1 cellular context compared by ENCODE assay signal in the genomic region with DNA sequence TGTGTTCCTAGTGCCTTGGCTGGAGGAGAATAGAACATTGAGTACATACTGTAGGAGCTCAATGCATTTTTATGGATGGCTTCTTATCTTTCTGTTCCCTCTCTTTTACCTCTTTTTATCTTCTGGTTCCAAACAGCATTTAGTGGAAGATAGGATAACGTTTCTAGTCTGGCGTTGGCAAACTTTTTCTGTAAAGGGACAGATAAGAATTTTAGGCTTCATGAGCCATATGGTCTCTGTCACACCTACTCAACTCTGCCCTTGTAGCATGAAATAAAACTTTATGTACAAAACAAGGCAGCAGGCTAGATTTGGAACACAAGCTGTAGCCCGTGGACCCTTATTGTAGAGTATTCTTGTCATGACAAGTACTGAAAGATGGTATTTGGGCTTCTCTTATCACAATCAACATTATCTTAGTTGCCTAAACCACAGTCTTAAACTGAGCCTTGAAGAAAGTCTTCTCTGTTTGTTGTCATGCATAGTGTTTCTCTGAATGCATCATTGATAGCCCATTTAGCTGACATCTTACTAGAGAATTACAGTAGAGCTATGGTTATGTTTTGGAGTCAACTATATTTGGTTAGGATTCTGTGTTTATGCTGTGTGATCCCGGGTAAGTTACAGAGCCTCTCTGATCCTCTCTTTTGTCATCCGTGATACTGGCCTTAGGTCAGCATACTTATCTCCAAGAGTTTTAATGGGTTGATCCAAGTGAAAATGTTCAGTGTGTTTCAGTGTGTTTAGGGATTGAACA.
TF ChIP-seq lines count a peak whose summit lies in the region.

No MANE protein-coding gene starts in this region.

TF ChIP-seq in K562, 482 proteins besides CTCF, POLR2A, EP300 and RAD21 (continued from another document and continues in another):
- TF ChIP-seq CHD1 (IDR thresholded peaks at IDR 0.05; ENCODE audit: low read length), result no peak
- TF ChIP-seq, protein P1, sequence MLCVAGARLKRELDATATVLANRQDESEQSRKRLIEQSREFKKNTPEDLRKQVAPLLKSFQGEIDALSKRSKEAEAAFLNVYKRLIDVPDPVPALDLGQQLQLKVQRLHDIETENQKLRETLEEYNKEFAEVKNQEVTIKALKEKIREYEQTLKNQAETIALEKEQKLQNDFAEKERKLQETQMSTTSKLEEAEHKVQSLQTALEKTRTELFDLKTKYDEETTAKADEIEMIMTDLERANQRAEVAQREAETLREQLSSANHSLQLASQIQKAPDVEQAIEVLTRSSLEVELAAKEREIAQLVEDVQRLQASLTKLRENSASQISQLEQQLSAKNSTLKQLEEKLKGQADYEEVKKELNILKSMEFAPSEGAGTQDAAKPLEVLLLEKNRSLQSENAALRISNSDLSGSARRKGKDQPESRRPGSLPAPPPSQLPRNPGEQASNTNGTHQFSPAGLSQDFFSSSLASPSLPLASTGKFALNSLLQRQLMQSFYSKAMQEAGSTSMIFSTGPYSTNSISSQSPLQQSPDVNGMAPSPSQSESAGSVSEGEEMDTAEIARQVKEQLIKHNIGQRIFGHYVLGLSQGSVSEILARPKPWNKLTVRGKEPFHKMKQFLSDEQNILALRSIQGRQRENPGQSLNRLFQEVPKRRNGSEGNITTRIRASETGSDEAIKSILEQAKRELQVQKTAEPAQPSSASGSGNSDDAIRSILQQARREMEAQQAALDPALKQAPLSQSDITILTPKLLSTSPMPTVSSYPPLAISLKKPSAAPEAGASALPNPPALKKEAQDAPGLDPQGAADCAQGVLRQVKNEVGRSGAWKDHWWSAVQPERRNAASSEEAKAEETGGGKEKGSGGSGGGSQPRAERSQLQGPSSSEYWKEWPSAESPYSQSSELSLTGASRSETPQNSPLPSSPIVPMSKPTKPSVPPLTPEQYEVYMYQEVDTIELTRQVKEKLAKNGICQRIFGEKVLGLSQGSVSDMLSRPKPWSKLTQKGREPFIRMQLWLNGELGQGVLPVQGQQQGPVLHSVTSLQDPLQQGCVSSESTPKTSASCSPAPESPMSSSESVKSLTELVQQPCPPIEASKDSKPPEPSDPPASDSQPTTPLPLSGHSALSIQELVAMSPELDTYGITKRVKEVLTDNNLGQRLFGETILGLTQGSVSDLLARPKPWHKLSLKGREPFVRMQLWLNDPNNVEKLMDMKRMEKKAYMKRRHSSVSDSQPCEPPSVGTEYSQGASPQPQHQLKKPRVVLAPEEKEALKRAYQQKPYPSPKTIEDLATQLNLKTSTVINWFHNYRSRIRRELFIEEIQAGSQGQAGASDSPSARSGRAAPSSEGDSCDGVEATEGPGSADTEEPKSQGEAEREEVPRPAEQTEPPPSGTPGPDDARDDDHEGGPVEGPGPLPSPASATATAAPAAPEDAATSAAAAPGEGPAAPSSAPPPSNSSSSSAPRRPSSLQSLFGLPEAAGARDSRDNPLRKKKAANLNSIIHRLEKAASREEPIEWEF (CRISPR knock-in tag; IDR thresholded peaks at IDR 0.05), result 0 out of 2 replicates have a peak, but pooled peaks have one; percentile 40
- no peak for TF ChIP-seq ZNF174 (CRISPR knock-in tag; IDR thresholded peaks at IDR 0.05)
- TF ChIP-seq MECOM (CRISPR knock-in tag; IDR thresholded peaks at IDR 0.05), result peak; percentile 71
- peak; percentile 48; the same call in 1 of the 2 replicates for TF ChIP-seq MYC (IDR thresholded peaks at IDR 0.05; ENCODE audit: low read depth, low read length)
- TF ChIP-seq MYC (CRISPR knock-in tag; IDR thresholded peaks at IDR 0.05; ENCODE audit: borderline replicate concordance, low read depth), result no peak
- no peak for TF ChIP-seq ZNF384 (IDR thresholded peaks at IDR 0.05; ENCODE audit: low read depth, low read length)
- no peak for TF ChIP-seq KDM4B (IDR thresholded peaks at IDR 0.05; ENCODE audit: borderline replicate concordance in 2 of 2, low read depth in 1 of 2)
- TF ChIP-seq, protein P2, sequence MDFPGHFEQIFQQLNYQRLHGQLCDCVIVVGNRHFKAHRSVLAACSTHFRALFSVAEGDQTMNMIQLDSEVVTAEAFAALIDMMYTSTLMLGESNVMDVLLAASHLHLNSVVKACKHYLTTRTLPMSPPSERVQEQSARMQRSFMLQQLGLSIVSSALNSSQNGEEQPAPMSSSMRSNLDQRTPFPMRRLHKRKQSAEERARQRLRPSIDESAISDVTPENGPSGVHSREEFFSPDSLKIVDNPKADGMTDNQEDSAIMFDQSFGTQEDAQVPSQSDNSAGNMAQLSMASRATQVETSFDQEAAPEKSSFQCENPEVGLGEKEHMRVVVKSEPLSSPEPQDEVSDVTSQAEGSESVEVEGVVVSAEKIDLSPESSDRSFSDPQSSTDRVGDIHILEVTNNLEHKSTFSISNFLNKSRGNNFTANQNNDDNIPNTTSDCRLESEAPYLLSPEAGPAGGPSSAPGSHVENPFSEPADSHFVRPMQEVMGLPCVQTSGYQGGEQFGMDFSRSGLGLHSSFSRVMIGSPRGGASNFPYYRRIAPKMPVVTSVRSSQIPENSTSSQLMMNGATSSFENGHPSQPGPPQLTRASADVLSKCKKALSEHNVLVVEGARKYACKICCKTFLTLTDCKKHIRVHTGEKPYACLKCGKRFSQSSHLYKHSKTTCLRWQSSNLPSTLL (IDR thresholded peaks at IDR 0.05), result no peak
- peak; percentile 66 for TF ChIP-seq RAD51 (IDR thresholded peaks at IDR 0.05; ENCODE audit: borderline replicate concordance, low read depth)
- TF ChIP-seq, protein P3, sequence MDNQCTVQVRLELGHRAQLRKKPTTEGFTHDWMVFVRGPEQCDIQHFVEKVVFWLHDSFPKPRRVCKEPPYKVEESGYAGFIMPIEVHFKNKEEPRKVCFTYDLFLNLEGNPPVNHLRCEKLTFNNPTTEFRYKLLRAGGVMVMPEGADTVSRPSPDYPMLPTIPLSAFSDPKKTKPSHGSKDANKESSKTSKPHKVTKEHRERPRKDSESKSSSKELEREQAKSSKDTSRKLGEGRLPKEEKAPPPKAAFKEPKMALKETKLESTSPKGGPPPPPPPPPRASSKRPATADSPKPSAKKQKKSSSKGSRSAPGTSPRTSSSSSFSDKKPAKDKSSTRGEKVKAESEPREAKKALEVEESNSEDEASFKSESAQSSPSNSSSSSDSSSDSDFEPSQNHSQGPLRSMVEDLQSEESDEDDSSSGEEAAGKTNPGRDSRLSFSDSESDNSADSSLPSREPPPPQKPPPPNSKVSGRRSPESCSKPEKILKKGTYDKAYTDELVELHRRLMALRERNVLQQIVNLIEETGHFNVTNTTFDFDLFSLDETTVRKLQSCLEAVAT (IDR thresholded peaks at IDR 0.05), result no peak; a peak in 1 of 4 replicates
- TF ChIP-seq NRF1 (conservative IDR thresholded peaks at IDR 0.05 in 1 of 2, IDR thresholded peaks at IDR 0.05 in 1 of 2), result no peak
- TF ChIP-seq ZBTB8A (IDR thresholded peaks at IDR 0.05; ENCODE audit: partially characterized antibody), result no peak
- no peak for TF ChIP-seq HNRNPLL (IDR thresholded peaks at IDR 0.05; ENCODE audit: low read depth, low read length, poor library complexity, severe bottlenecking)
- no peak for TF ChIP-seq ZNF347 (CRISPR knock-in tag; IDR thresholded peaks at IDR 0.05; ENCODE audit: low read depth)
- TF ChIP-seq, protein P4, sequence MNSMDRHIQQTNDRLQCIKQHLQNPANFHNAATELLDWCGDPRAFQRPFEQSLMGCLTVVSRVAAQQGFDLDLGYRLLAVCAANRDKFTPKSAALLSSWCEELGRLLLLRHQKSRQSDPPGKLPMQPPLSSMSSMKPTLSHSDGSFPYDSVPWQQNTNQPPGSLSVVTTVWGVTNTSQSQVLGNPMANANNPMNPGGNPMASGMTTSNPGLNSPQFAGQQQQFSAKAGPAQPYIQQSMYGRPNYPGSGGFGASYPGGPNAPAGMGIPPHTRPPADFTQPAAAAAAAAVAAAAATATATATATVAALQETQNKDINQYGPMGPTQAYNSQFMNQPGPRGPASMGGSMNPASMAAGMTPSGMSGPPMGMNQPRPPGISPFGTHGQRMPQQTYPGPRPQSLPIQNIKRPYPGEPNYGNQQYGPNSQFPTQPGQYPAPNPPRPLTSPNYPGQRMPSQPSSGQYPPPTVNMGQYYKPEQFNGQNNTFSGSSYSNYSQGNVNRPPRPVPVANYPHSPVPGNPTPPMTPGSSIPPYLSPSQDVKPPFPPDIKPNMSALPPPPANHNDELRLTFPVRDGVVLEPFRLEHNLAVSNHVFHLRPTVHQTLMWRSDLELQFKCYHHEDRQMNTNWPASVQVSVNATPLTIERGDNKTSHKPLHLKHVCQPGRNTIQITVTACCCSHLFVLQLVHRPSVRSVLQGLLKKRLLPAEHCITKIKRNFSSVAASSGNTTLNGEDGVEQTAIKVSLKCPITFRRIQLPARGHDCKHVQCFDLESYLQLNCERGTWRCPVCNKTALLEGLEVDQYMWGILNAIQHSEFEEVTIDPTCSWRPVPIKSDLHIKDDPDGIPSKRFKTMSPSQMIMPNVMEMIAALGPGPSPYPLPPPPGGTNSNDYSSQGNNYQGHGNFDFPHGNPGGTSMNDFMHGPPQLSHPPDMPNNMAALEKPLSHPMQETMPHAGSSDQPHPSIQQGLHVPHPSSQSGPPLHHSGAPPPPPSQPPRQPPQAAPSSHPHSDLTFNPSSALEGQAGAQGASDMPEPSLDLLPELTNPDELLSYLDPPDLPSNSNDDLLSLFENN (IDR thresholded peaks at IDR 0.05; ENCODE audit: low read depth in 2 of 2, low read length in 2 of 2), result peak in 1 of 2 experiments; percentile 97; a peak in 2 of 4 replicates
- TF ChIP-seq HDAC6 (IDR thresholded peaks at IDR 0.05; ENCODE audit: low read depth, low read length), result no peak
- TF ChIP-seq CBFA2T2 (conservative IDR thresholded peaks at IDR 0.05), result peak; percentile 100
- TF ChIP-seq, protein P5, sequence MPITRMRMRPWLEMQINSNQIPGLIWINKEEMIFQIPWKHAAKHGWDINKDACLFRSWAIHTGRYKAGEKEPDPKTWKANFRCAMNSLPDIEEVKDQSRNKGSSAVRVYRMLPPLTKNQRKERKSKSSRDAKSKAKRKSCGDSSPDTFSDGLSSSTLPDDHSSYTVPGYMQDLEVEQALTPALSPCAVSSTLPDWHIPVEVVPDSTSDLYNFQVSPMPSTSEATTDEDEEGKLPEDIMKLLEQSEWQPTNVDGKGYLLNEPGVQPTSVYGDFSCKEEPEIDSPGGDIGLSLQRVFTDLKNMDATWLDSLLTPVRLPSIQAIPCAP (CRISPR knock-in tag; IDR thresholded peaks at IDR 0.05; ENCODE audit: borderline replicate concordance), result no peak
- TF ChIP-seq TAL1 (IDR thresholded peaks at IDR 0.05), result peak; percentile 100
- TF ChIP-seq, protein P6, sequence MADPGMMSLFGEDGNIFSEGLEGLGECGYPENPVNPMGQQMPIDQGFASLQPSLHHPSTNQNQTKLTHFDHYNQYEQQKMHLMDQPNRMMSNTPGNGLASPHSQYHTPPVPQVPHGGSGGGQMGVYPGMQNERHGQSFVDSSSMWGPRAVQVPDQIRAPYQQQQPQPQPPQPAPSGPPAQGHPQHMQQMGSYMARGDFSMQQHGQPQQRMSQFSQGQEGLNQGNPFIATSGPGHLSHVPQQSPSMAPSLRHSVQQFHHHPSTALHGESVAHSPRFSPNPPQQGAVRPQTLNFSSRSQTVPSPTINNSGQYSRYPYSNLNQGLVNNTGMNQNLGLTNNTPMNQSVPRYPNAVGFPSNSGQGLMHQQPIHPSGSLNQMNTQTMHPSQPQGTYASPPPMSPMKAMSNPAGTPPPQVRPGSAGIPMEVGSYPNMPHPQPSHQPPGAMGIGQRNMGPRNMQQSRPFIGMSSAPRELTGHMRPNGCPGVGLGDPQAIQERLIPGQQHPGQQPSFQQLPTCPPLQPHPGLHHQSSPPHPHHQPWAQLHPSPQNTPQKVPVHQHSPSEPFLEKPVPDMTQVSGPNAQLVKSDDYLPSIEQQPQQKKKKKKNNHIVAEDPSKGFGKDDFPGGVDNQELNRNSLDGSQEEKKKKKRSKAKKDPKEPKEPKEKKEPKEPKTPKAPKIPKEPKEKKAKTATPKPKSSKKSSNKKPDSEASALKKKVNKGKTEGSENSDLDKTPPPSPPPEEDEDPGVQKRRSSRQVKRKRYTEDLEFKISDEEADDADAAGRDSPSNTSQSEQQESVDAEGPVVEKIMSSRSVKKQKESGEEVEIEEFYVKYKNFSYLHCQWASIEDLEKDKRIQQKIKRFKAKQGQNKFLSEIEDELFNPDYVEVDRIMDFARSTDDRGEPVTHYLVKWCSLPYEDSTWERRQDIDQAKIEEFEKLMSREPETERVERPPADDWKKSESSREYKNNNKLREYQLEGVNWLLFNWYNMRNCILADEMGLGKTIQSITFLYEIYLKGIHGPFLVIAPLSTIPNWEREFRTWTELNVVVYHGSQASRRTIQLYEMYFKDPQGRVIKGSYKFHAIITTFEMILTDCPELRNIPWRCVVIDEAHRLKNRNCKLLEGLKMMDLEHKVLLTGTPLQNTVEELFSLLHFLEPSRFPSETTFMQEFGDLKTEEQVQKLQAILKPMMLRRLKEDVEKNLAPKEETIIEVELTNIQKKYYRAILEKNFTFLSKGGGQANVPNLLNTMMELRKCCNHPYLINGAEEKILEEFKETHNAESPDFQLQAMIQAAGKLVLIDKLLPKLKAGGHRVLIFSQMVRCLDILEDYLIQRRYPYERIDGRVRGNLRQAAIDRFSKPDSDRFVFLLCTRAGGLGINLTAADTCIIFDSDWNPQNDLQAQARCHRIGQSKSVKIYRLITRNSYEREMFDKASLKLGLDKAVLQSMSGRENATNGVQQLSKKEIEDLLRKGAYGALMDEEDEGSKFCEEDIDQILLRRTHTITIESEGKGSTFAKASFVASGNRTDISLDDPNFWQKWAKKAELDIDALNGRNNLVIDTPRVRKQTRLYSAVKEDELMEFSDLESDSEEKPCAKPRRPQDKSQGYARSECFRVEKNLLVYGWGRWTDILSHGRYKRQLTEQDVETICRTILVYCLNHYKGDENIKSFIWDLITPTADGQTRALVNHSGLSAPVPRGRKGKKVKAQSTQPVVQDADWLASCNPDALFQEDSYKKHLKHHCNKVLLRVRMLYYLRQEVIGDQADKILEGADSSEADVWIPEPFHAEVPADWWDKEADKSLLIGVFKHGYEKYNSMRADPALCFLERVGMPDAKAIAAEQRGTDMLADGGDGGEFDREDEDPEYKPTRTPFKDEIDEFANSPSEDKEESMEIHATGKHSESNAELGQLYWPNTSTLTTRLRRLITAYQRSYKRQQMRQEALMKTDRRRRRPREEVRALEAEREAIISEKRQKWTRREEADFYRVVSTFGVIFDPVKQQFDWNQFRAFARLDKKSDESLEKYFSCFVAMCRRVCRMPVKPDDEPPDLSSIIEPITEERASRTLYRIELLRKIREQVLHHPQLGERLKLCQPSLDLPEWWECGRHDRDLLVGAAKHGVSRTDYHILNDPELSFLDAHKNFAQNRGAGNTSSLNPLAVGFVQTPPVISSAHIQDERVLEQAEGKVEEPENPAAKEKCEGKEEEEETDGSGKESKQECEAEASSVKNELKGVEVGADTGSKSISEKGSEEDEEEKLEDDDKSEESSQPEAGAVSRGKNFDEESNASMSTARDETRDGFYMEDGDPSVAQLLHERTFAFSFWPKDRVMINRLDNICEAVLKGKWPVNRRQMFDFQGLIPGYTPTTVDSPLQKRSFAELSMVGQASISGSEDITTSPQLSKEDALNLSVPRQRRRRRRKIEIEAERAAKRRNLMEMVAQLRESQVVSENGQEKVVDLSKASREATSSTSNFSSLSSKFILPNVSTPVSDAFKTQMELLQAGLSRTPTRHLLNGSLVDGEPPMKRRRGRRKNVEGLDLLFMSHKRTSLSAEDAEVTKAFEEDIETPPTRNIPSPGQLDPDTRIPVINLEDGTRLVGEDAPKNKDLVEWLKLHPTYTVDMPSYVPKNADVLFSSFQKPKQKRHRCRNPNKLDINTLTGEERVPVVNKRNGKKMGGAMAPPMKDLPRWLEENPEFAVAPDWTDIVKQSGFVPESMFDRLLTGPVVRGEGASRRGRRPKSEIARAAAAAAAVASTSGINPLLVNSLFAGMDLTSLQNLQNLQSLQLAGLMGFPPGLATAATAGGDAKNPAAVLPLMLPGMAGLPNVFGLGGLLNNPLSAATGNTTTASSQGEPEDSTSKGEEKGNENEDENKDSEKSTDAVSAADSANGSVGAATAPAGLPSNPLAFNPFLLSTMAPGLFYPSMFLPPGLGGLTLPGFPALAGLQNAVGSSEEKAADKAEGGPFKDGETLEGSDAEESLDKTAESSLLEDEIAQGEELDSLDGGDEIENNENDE (IDR thresholded peaks at IDR 0.05; ENCODE audit: low read depth, low read length), result no peak
- no peak for TF ChIP-seq MCM5 (IDR thresholded peaks at IDR 0.05; ENCODE audit: low read depth)
- TF ChIP-seq ZNF354B (CRISPR knock-in tag; IDR thresholded peaks at IDR 0.05), result peak; percentile 54; the same call in 1 of the 2 replicates
- no peak for TF ChIP-seq BRF1 (IDR thresholded peaks at IDR 0.05; ENCODE audit: borderline replicate concordance, extremely low read depth, insufficient read length)
- TF ChIP-seq ZNF76 (CRISPR knock-in tag; IDR thresholded peaks at IDR 0.05; ENCODE audit: borderline replicate concordance), result no peak
- no peak for TF ChIP-seq IRF2 (CRISPR knock-in tag; IDR thresholded peaks at IDR 0.05)
